ENCODE assay signal across 10 cellular contexts in the genomic region with DNA sequence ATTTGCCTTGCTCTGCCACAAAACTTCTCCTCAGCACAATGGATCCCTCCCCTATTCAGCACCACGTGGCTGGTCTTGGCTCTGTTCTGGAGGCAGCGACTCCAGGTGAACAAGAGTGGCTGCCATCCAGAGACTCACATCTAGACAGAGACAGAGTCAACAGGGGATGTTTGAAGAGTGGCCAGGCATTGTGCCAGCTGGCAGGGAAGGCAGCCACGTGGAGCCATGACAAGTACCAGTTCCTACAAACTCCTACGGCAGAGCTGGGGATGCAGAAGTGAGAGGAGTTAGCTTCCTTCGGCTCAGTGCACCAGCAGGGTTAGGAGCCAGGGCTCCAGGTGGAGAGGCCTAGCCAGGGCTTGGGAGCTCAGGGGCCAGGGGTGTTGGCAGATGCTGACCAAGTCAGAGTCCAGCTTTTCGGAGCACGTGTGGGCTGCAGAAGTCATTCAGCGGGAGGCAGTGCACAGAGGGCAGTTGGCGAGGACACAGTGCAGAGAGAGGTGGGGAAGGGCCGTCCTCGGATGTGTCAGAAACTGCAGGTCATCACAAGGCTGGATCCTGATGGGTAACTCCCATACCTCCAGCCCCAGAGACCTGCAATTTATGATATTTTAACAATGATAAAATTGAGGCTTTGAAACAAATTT.
DNase-seq lines count a peak whose midpoint lies in the region; ATAC-seq and TF ChIP-seq lines count a peak whose summit lies in the region.
"Had no signal": no experiment of that assay in that cellular context is flagged by ENCODE, and none has a peak within 500 bp of the region (broad histone marks: within the 10 kb centered on the region; RNA-seq: fewer than 3 reads in every experiment).

No MANE protein-coding gene starts in this region.

- intact Hi-C loops in MCF 10A (cut with micrococcal nuclease) (no loop called here), mammary epithelial cell (cut with micrococcal nuclease) (no loop called here), uterus (cut with DNase I; ENCODE audit: low total_unique reads) (no loop called here)

- no peak overlapping the region for H3K4me3 ChIP-seq in mammary epithelial cell (replicated peaks in 1 of 3; ENCODE audit: insufficient read depth in 1 of 3, low read depth in 2 of 3, low read length in 3 of 3)
- H3K4me3 ChIP-seq in uterus, result no peak overlapping the region
- no peak overlapping the region for H3K4me3 ChIP-seq in CD8-positive, alpha-beta memory T cell (ENCODE audit: low read length)

- CTCF ChIA-PET in MCF 10A (lab: Yijun Ruan, JAX) (interaction anchor here (0.7 to 2.1 kb wide), 5 partner anchors 13 to 394 kb away, joined by 3 to 8 read pairs (median 3); no protein-coding TSS in a partner anchor), mammary epithelial cell (lab: Charles Lee; ENCODE audit: low non-redundant PET) (no interaction called here)
- CTCF ChIA-PET in CD8-positive, alpha-beta memory T cell (lab: Charles Lee), result interaction anchor here (2.1 kb wide), 1 partner anchor 16 kb away, joined by 5 read pairs; no protein-coding TSS in a partner anchor

- H3K36me3 Mint-ChIP-seq in MCF 10A (ENCODE audit: insufficient read depth, unreplicated experiment), result no peaks in the 10 kb centered on the region
- H3K36me3 Mint-ChIP-seq in CD8-positive, alpha-beta memory T cell, result no peaks in the 10 kb centered on the region
- H3K36me3 Mint-ChIP-seq: stimulated activated memory B cell treated with anti-CD40 and anti-IgM and Interleukin-4, amounts not matched to agents 10 μg/mL and 1 μg/mL and 100 μg/mL, for 72 hours had no signal

- H3K4me1 ChIP-seq in mammary epithelial cell (ENCODE audit: insufficient read depth, low read length), result no peaks in the 10 kb centered on the region
- no peaks in the 10 kb centered on the region for H3K4me1 ChIP-seq in uterus
- H3K4me1 ChIP-seq in CD8-positive, alpha-beta memory T cell (ENCODE audit: insufficient read depth, low read length), result no peaks in the 10 kb centered on the region

- dilution Hi-C loops in mammary epithelial cell (cut with HindIII; ENCODE audit: low sequenced_read_pairs), result no loop called here

- in situ Hi-C loops in mammary epithelial cell (cut with MboI; ENCODE audit: low sequenced_read_pairs in 2 of 2), result no loop called here

- no peaks in the 10 kb centered on the region for H3K9me3 Mint-ChIP-seq in MCF 10A (ENCODE audit: unreplicated experiment)
- peaks cover 0 to 2% (median 0%) of the 10 kb centered on the region in 5 donors for H3K9me3 Mint-ChIP-seq in CD8-positive, alpha-beta memory T cell

- H4K20me1 ChIP-seq in mammary epithelial cell (ENCODE audit: insufficient read depth, low read length), result no peaks in the 10 kb centered on the region

- 7% methylated on average over 11 of the region's 11 CpGs for WGBS in mammary epithelial cell (ENCODE audit: low coverage, missing lambda C conversion rate)

- H3K27ac ChIP-seq in mammary epithelial cell (ENCODE audit: insufficient read depth, low read depth, low read length) (no peak overlapping the region), VCaP (peak overlapping the region; percentile 64), uterus (peak overlapping the region; percentile 1 to 39)
- no peak overlapping the region for H3K27ac ChIP-seq in CD8-positive, alpha-beta memory T cell (ENCODE audit: low read depth, low read length)

- peaks cover 8% of the 10 kb centered on the region for H3K27me3 Mint-ChIP-seq in MCF 10A (ENCODE audit: insufficient read depth, unreplicated experiment)
- H3K27me3 Mint-ChIP-seq in CD8-positive, alpha-beta memory T cell, result peaks cover 10 to 18% of the 10 kb centered on the region in 2 donors

- ATAC-seq in GM19035 (IDR thresholded peaks at IDR 0.05; ENCODE audit: unreplicated experiment), result no peak
- ATAC-seq: stimulated activated memory B cell treated with anti-CD40 and anti-IgM and Interleukin-4, amounts not matched to agents 10 μg/mL and 1 μg/mL and 100 μg/mL, for 72 hours had no signal

- POLR2A ChIA-PET in MCF 10A (lab: Yijun Ruan, JAX), result no interaction called here
- POLR2A ChIA-PET in CD8-positive, alpha-beta memory T cell (lab: Charles Lee), result no interaction called here

- DNase-seq in MCF 10A (ENCODE audit: unreplicated experiment) (peak; percentile 87), mammary epithelial cell (no peak), kidney glomerular epithelial cell (lab: John Stamatoyannopoulos, UW) (peak; percentile 44), uterus (peak; percentile 56 to 73), GOT3 (lab: John Stamatoyannopoulos, UW) (no peak)
- DNase-seq in CD8-positive, alpha-beta memory T cell, result no peak

- no peak overlapping the region for H3K9ac ChIP-seq in mammary epithelial cell (ENCODE audit: insufficient read depth, low read length)

- no peak for TF ChIP-seq POLR2A in uterus (IDR thresholded peaks at IDR 0.05)

- H3K27ac Mint-ChIP-seq in MCF 10A (ENCODE audit: low read depth, unreplicated experiment), result no peak overlapping the region
- H3K27ac Mint-ChIP-seq in CD8-positive, alpha-beta memory T cell, result no peak overlapping the region
- H3K27ac Mint-ChIP-seq: stimulated activated memory B cell treated with anti-CD40 and anti-IgM and Interleukin-4, amounts not matched to agents 10 μg/mL and 1 μg/mL and 100 μg/mL, for 72 hours; T-helper 1 cell treated with Interleukin-12 subunit alpha and Interleukin-12 subunit beta and Interleukin-4 antibody, amounts not matched to agents 30 μg/mL and 1 μg/mL, for 36 hours had no signal

- H3K4me2 ChIP-seq in mammary epithelial cell (ENCODE audit: insufficient read depth, low read depth, low read length), result no peak overlapping the region

- no peak overlapping the region for H2AFZ ChIP-seq in mammary epithelial cell (ENCODE audit: low read depth, low read length)

- BruUV-seq in MCF 10A (replicated peaks; lab: Mats Ljungman, UMichigan) (no TSS peak), mammary epithelial cell (replicated peaks; lab: Mats Ljungman, UMichigan) (no TSS peak)

- H3K4me1 Mint-ChIP-seq in MCF 10A (ENCODE audit: insufficient read depth, unreplicated experiment), result peaks cover 15% of the 10 kb centered on the region
- H3K4me1 Mint-ChIP-seq in CD8-positive, alpha-beta memory T cell, result peaks cover 2 to 14% (median 9%) of the 10 kb centered on the region in 3 donors

- no peaks in the 10 kb centered on the region for H3K79me2 ChIP-seq in mammary epithelial cell (ENCODE audit: insufficient read depth, low read length)

- peaks cover 30% of the 10 kb centered on the region for H3K9me3 ChIP-seq in mammary epithelial cell (replicated peaks; ENCODE audit: insufficient read depth, low read length)
- H3K9me3 ChIP-seq in uterus, result no peaks in the 10 kb centered on the region
- no peaks in the 10 kb centered on the region for H3K9me3 ChIP-seq in CD8-positive, alpha-beta memory T cell (ENCODE audit: low read length)

- H3K36me3 ChIP-seq in mammary epithelial cell (ENCODE audit: insufficient read depth, low read length) (no peaks in the 10 kb centered on the region), uterus (no peaks in the 10 kb centered on the region)
- H3K36me3 ChIP-seq in CD8-positive, alpha-beta memory T cell (ENCODE audit: insufficient read depth, low read length), result no peaks in the 10 kb centered on the region

- no peak overlapping the region for H3K4me3 Mint-ChIP-seq in MCF 10A (ENCODE audit: unreplicated experiment)
- H3K4me3 Mint-ChIP-seq in CD8-positive, alpha-beta memory T cell, result no peak overlapping the region
- H3K4me3 Mint-ChIP-seq: stimulated activated memory B cell treated with anti-CD40 and anti-IgM and Interleukin-4, amounts not matched to agents 10 μg/mL and 1 μg/mL and 100 μg/mL, for 72 hours; T-helper 1 cell treated with Interleukin-12 subunit alpha and Interleukin-12 subunit beta and Interleukin-4 antibody, amounts not matched to agents 30 μg/mL and 1 μg/mL, for 36 hours had no signal

- H3K27me3 ChIP-seq in mammary epithelial cell (ENCODE audit: insufficient read depth, low read length), result no peaks in the 10 kb centered on the region
- no peaks in the 10 kb centered on the region for H3K27me3 ChIP-seq in uterus
- no peaks in the 10 kb centered on the region for H3K27me3 ChIP-seq in CD8-positive, alpha-beta memory T cell (ENCODE audit: insufficient read depth, low read length, poor library complexity, severe bottlenecking)

- TF ChIP-seq CTCF in MCF 10A (IDR thresholded peaks at IDR 0.05; ENCODE audit: unreplicated experiment), result no peak
- TF ChIP-seq CTCF in mammary epithelial cell (conservative IDR thresholded peaks at IDR 0.05 in 1 of 2, IDR thresholded peaks at IDR 0.05 in 1 of 2; ENCODE audit: extremely low read depth in 1 of 2, insufficient read depth in 1 of 2, low read depth in 1 of 2, low read length in 2 of 2), result no peak
- no peak for TF ChIP-seq CTCF in VCaP (conservative IDR thresholded peaks at IDR 0.05)
- TF ChIP-seq CTCF in uterus (IDR thresholded peaks at IDR 0.05), result no peak

Comparison
In these comparisons a context has a peak if more than half of its experiments do, and no peak if none do; other contexts are left out.
1. DNase-seq: peak in MCF 10A (single experiment), kidney glomerular epithelial cell (single experiment) and uterus (2 of 2); none in mammary epithelial cell (single experiment), CD8-positive, alpha-beta memory T cell (0 of 5) and GOT3 (single experiment).
2. H3K27ac ChIP-seq: peak in VCaP (single experiment) and uterus (2 of 2); none in mammary epithelial cell (single experiment) and CD8-positive, alpha-beta memory T cell (single experiment).